ENCODE assay signal across 26 cellular contexts in the genomic region with DNA sequence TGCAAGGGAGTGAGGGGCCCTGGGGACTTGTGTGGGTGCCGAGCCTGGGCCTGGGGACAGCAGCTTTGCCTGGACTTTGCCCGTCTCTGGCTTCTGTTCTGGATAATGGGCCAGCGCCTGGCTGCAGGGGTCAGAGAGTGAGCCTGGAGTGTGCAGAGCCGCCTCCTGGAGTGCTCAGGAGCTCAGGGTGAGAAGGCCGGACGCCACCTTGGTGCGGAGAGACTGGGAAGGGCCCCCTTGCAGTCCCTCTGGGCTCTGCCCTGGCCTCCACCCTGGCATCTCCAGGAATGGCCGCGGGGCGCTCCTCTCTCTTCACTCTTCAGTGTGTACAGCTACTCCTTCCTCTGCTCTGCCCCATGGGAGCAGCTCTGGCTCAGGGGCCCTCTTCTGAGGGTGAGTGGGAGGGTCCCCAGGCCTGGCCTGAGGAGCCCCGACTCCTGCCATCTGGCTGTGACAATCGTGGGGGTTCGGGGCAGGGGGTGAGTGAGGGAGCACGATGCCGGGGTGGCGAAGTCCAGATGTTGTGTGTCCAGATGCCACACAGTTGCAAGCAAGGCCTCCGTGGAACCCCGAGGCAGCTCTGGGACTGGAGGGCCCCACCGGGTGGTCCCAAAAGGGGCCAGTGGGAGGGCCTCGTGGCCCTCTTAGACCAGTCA.
A peak's percentile ranks its signal among the peaks of the same experiment; 100 is the strongest.
DNase-seq lines count a peak whose midpoint lies in the region; ATAC-seq and TF ChIP-seq lines count a peak whose summit lies in the region.
"Had no signal": no experiment of that assay in that cellular context is flagged by ENCODE, and none has a peak within 500 bp of the region (broad histone marks: within the 10 kb centered on the region; RNA-seq: fewer than 3 reads in every experiment).

No MANE protein-coding gene starts in this region.

- DNase-seq in activated CD8-positive, alpha-beta memory T cell treated with anti-CD3 and anti-CD28 coated beads, Interleukin-2, amount 10 ng/mL, durations not matched to agents 7 days and 5 days = peak; percentile 23
- DNase-seq in activated CD8-positive, alpha-beta memory T cell treated with anti-CD3 and anti-CD28 coated beads for 24 hours = no peak
- DNase-seq in CD14-positive monocyte (ENCODE audit: low spot score) (peak; percentile 35), chondrocyte (ENCODE audit: low spot score) (peak; percentile 92), sciatic nerve (ENCODE audit: low spot score) (peak; percentile 43)
- DNase-seq: activated CD4-positive, alpha-beta T cell treated with anti-CD3 and anti-CD28 coated beads, Interleukin-2, amount 50 U/mL, for 1 hour; activated naive CD4-positive, alpha-beta T cell treated with anti-CD3 and anti-CD28 coated beads for 36 hours; amniotic stem cell; colonic mucosa; effector memory CD4-positive, alpha-beta T cell; EL; GOT3; IMR-90; natural killer cell; NCI-H1048; NCI-H1694; NCI-H2171 treated with DMSO at 0.1 percent for 48 hours; NCI-H524; stimulated activated CD4-positive, alpha-beta T cell treated with anti-CD3 and anti-CD28 coated beads, Interleukin-12 subunit alpha, Interleukin-12 subunit beta, amount 100 ng/mL, for 4 hours; stimulated activated CD4-positive, alpha-beta T cell treated with anti-CD3 and anti-CD28 coated beads, Interleukin-4, amount 100 ng/mL, for 1 hour; stimulated activated naive B cell treated with anti-CD40 and anti-IgM and Interleukin-4, amounts not matched to agents 10 μg/mL and 1 μg/mL and 100 μg/mL, for 72 hours; WERI-Rb-1 had no signal

- no peaks in the 10 kb centered on the region for H3K9me3 Mint-ChIP-seq in activated CD8-positive, alpha-beta memory T cell treated with anti-CD3 and anti-CD28 coated beads, Interleukin-2, amount 10 ng/mL, durations not matched to agents 7 days and 5 days (ENCODE audit: low read depth)
- H3K9me3 Mint-ChIP-seq in CD14-positive monocyte (no peaks in the 10 kb centered on the region), chondrocyte (ENCODE audit: low read depth) (no peaks in the 10 kb centered on the region)
- H3K9me3 Mint-ChIP-seq in stimulated activated memory B cell treated with anti-CD40 and anti-IgM and Interleukin-4, amounts not matched to agents 10 μg/mL and 1 μg/mL and 100 μg/mL, for 72 hours = no peaks in the 10 kb centered on the region
- H3K9me3 Mint-ChIP-seq: activated naive CD4-positive, alpha-beta T cell treated with anti-CD3 and anti-CD28 coated beads for 36 hours; CD4-positive, alpha-beta T cell; natural killer cell had no signal

- no peak overlapping the region for H3K4me3 Mint-ChIP-seq in activated CD8-positive, alpha-beta memory T cell treated with anti-CD3 and anti-CD28 coated beads, Interleukin-2, amount 10 ng/mL, durations not matched to agents 7 days and 5 days
- H3K4me3 Mint-ChIP-seq in CD14-positive monocyte (no peak overlapping the region), chondrocyte (ENCODE audit: unreplicated experiment) (no peak overlapping the region)
- no peak overlapping the region for H3K4me3 Mint-ChIP-seq in stimulated activated memory B cell treated with anti-CD40 and anti-IgM and Interleukin-4, amounts not matched to agents 10 μg/mL and 1 μg/mL and 100 μg/mL, for 72 hours
- H3K4me3 Mint-ChIP-seq: activated naive CD4-positive, alpha-beta T cell treated with anti-CD3 and anti-CD28 coated beads for 36 hours; CD4-positive, alpha-beta T cell; natural killer cell; stimulated activated naive B cell treated with anti-CD40 and anti-IgM and Interleukin-4, amounts not matched to agents 10 μg/mL and 1 μg/mL and 100 μg/mL, for 72 hours had no signal

- ATAC-seq in activated CD8-positive, alpha-beta memory T cell treated with anti-CD3 and anti-CD28 coated beads, Interleukin-2, amount 10 ng/mL, durations not matched to agents 7 days and 5 days = no peak
- ATAC-seq in sciatic nerve = no peak
- ATAC-seq in GM18867 (IDR thresholded peaks at IDR 0.05; ENCODE audit: unreplicated experiment) = no peak
- no peak for ATAC-seq in stimulated activated memory B cell treated with anti-CD40 and anti-IgM and Interleukin-4, amounts not matched to agents 10 μg/mL and 1 μg/mL and 100 μg/mL, for 72 hours
- ATAC-seq in GM21528 (IDR thresholded peaks at IDR 0.05; ENCODE audit: low FRiP score, unreplicated experiment) = no peak
- ATAC-seq: natural killer cell; stimulated activated naive B cell treated with anti-CD40 and anti-IgM and Interleukin-4, amounts not matched to agents 10 μg/mL and 1 μg/mL and 100 μg/mL, for 72 hours had no signal

- H3K4me1 Mint-ChIP-seq in activated CD8-positive, alpha-beta memory T cell treated with anti-CD3 and anti-CD28 coated beads, Interleukin-2, amount 10 ng/mL, durations not matched to agents 7 days and 5 days = no peaks in the 10 kb centered on the region
- no peaks in the 10 kb centered on the region for H3K4me1 Mint-ChIP-seq in CD14-positive monocyte
- H3K4me1 Mint-ChIP-seq in chondrocyte (ENCODE audit: low read depth) = no peaks in the 10 kb centered on the region
- no peaks in the 10 kb centered on the region for H3K4me1 Mint-ChIP-seq in stimulated activated memory B cell treated with anti-CD40 and anti-IgM and Interleukin-4, amounts not matched to agents 10 μg/mL and 1 μg/mL and 100 μg/mL, for 72 hours
- H3K4me1 Mint-ChIP-seq: natural killer cell had no signal

- no peaks in the 10 kb centered on the region for H3K36me3 Mint-ChIP-seq in activated CD8-positive, alpha-beta memory T cell treated with anti-CD3 and anti-CD28 coated beads, Interleukin-2, amount 10 ng/mL, durations not matched to agents 7 days and 5 days
- no peaks in the 10 kb centered on the region for H3K36me3 Mint-ChIP-seq in CD14-positive monocyte
- H3K36me3 Mint-ChIP-seq in chondrocyte (ENCODE audit: low read depth) = no peaks in the 10 kb centered on the region
- no peaks in the 10 kb centered on the region for H3K36me3 Mint-ChIP-seq in stimulated activated memory B cell treated with anti-CD40 and anti-IgM and Interleukin-4, amounts not matched to agents 10 μg/mL and 1 μg/mL and 100 μg/mL, for 72 hours
- H3K36me3 Mint-ChIP-seq: natural killer cell had no signal

- CTCF ChIA-PET in activated CD8-positive, alpha-beta memory T cell treated with anti-CD3 and anti-CD28 coated beads, Interleukin-2, amount 10 ng/mL, durations not matched to agents 7 days and 5 days (lab: Charles Lee) = no interaction called here

- intact Hi-C loops in CD14-positive monocyte (cut with micrococcal nuclease) = no loop called here
- intact Hi-C loops in sciatic nerve (cut with DNase I) = loop anchor here (5.0 kb wide), 1 partner anchor 1248 kb away; no protein-coding TSS in a partner anchor

- peaks cover 17% of the 10 kb centered on the region for H3K27me3 Mint-ChIP-seq in activated CD8-positive, alpha-beta memory T cell treated with anti-CD3 and anti-CD28 coated beads, Interleukin-2, amount 10 ng/mL, durations not matched to agents 7 days and 5 days
- H3K27me3 Mint-ChIP-seq in CD14-positive monocyte (ENCODE audit: low read depth in 3 of 3) (peaks cover 2 to 9% (median 7%) of the 10 kb centered on the region in 3 donors), chondrocyte (ENCODE audit: low read depth) (peaks cover 21% of the 10 kb centered on the region)
- peaks cover 18% of the 10 kb centered on the region for H3K27me3 Mint-ChIP-seq in stimulated activated memory B cell treated with anti-CD40 and anti-IgM and Interleukin-4, amounts not matched to agents 10 μg/mL and 1 μg/mL and 100 μg/mL, for 72 hours
- H3K27me3 Mint-ChIP-seq: CD4-positive, alpha-beta T cell had no signal

- no peak overlapping the region for H3K27ac Mint-ChIP-seq in activated CD8-positive, alpha-beta memory T cell treated with anti-CD3 and anti-CD28 coated beads, Interleukin-2, amount 10 ng/mL, durations not matched to agents 7 days and 5 days
- H3K27ac Mint-ChIP-seq in CD14-positive monocyte (no peak overlapping the region), chondrocyte (ENCODE audit: unreplicated experiment) (no peak overlapping the region)
- H3K27ac Mint-ChIP-seq in stimulated activated memory B cell treated with anti-CD40 and anti-IgM and Interleukin-4, amounts not matched to agents 10 μg/mL and 1 μg/mL and 100 μg/mL, for 72 hours = no peak overlapping the region
- H3K27ac Mint-ChIP-seq: activated naive CD4-positive, alpha-beta T cell treated with anti-CD3 and anti-CD28 coated beads for 36 hours; CD4-positive, alpha-beta T cell; natural killer cell; stimulated activated naive B cell treated with anti-CD40 and anti-IgM and Interleukin-4, amounts not matched to agents 10 μg/mL and 1 μg/mL and 100 μg/mL, for 72 hours had no signal

- TF ChIP-seq CTCF in CD14-positive monocyte (IDR thresholded peaks at IDR 0.05) (no peak), chondrocyte (IDR thresholded peaks at IDR 0.05) (no peak)
